In the genomic region with DNA sequence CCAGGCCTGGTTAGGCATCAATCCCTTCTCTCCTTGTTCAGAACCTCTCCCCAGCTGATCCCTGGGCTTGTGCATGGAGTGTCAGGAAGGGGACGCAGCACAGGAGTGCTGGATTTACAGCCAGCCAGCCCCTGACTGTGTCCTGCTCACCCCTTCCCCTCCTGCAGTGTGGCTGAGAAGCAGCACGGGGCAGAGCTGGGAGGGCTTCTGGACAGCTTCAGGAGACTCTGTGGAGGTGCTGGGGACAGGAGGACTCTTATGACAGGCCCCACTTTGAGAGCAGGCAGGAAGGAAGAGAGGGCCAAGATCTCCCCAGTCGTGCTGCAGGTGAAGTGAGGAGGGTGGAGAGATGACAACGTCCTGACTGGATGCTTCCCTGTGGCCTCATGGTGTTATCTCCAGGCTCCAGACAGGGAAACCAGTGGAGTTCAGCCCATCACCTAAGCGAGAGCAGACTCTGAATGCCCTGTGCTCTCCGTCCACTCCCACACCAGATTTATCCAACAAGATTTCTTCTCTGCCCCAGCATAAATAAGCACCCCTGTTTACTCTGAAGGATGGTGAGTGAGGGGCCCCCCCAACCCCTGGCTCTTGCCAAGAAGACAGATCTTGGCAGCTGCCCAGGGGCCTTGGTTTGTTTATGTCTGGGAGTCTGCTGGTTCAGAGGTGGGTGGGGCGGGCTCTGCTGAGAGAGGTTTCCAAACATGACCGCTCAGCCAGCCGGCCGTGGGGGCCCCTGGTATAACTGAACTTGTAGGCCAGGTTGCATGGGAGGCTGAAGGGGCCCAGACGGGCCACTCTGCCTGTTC, we compare ENCODE assay signal across 9 cellular contexts. TPM values are rescaled to one million over a fixed set of nuclear protein-coding genes. Genes with fewer than 3 reads are reported as not detected.
DNase-seq lines count a peak whose midpoint lies in the region; ATAC-seq, FAIRE-seq and TF ChIP-seq lines count a peak whose summit lies in the region.
"Had no signal": no experiment of that assay in that cellular context is flagged by ENCODE, and none has a peak within 500 bp of the region (broad histone marks: within the 10 kb centered on the region; RNA-seq: fewer than 3 reads in every experiment).

No MANE protein-coding gene starts in this region.

- TF ChIP-seq POLR2A in stomach (IDR thresholded peaks at IDR 0.05) (no peak), lower leg skin (IDR thresholded peaks at IDR 0.05) (no peak)

- H3K4me1 ChIP-seq in astrocyte (ENCODE audit: insufficient read depth, low read length) (peaks cover 9% of the 10 kb centered on the region), stomach (peaks cover 17 to 53% (median 29%) of the 10 kb centered on the region in 4 donors)

- no peak for TF ChIP-seq EP300 in stomach (IDR thresholded peaks at IDR 0.05)

- H3K27me3 ChIP-seq in astrocyte (ENCODE audit: insufficient read depth, low read length) (no peaks in the 10 kb centered on the region), stomach (no peaks in the 10 kb centered on the region)

- peak overlapping the region; percentile 26 for H3K4me3 ChIP-seq in astrocyte (ENCODE audit: insufficient read depth, low read depth, low read length)
- no peak overlapping the region for H3K4me3 ChIP-seq in stomach
- no peak overlapping the region for H3K4me3 ChIP-seq in lower leg skin (ENCODE audit: low read depth, poor library complexity, severe bottlenecking)

- peak overlapping the region; percentile 43 for H2AFZ ChIP-seq in astrocyte (ENCODE audit: low read depth, low read length)

- ATAC-seq in GM19455 (IDR thresholded peaks at IDR 0.05; ENCODE audit: unreplicated experiment) = no peak

- no peaks in the 10 kb centered on the region for H3K9me3 Mint-ChIP-seq in astrocyte (ENCODE audit: unreplicated experiment)
- H3K9me3 Mint-ChIP-seq in Calu3 (ENCODE audit: low read depth, unreplicated experiment) = no peaks in the 10 kb centered on the region

- FAIRE-seq in astrocyte (lab: Jason Lieb, UNC) = no peak

- peak overlapping the region; percentile 49 for H3K4me2 ChIP-seq in astrocyte (ENCODE audit: low read length)

- H3K4me1 Mint-ChIP-seq in astrocyte (ENCODE audit: low read depth, unreplicated experiment) = peaks cover 13% of the 10 kb centered on the region
- H3K4me1 Mint-ChIP-seq in Calu3 (ENCODE audit: low read depth, unreplicated experiment) = no peaks in the 10 kb centered on the region

- no peaks in the 10 kb centered on the region for H3K36me3 ChIP-seq in astrocyte (ENCODE audit: insufficient read depth, low read length)
- H3K36me3 ChIP-seq in stomach = no peaks in the 10 kb centered on the region

- 20 to 28% (median 25%) methylated on average over 6 to 11 of the region's 11 CpGs for WGBS in stomach, 5 donors
- 47 to 59% methylated on average over 8 to 11 of the region's 11 CpGs for WGBS in lower leg skin, 2 donors

- H3K36me3 Mint-ChIP-seq in astrocyte (ENCODE audit: low read depth, unreplicated experiment) (peaks cover 6% of the 10 kb centered on the region), Calu3 (ENCODE audit: insufficient read depth, unreplicated experiment) (no peaks in the 10 kb centered on the region)

- no peak overlapping the region for H3K27ac Mint-ChIP-seq in astrocyte (ENCODE audit: unreplicated experiment)
- H3K27ac Mint-ChIP-seq in Calu3 (ENCODE audit: unreplicated experiment) = no peak overlapping the region

- BruUV-seq in Calu3 (replicated peaks; lab: Mats Ljungman, UMichigan) = no TSS peak

- H3K79me2 ChIP-seq in astrocyte (ENCODE audit: insufficient read depth, low read length) = no peaks in the 10 kb centered on the region

- H4K20me1 ChIP-seq in astrocyte (ENCODE audit: insufficient read depth, low read length) = no peaks in the 10 kb centered on the region

- DNase-seq in M059J (ENCODE audit: low read depth) (peak; percentile 49), astrocyte (ENCODE audit: low read depth) (peak; percentile 57), iris pigment epithelial cell (ENCODE audit: low read depth) (peak; percentile 86), stomach (peak; percentile 77), Calu3 (no peak), lower leg skin (ENCODE audit: low spot score in 2 of 2) (no peak), DMS53 (lab: John Stamatoyannopoulos, UW) (no peak)
- DNase-seq: NCI-H524 treated with DMSO at 0.1 percent for 48 hours had no signal

- TF ChIP-seq CTCF in astrocyte (IDR thresholded peaks at IDR 0.05; ENCODE audit: insufficient read depth, low read depth, low read length) (no peak), stomach (IDR thresholded peaks at IDR 0.05) (no peak), Calu3 (IDR thresholded peaks at IDR 0.05; ENCODE audit: unreplicated experiment) (no peak), lower leg skin (IDR thresholded peaks at IDR 0.05) (no peak)

- H3K9ac ChIP-seq in astrocyte (ENCODE audit: low read length) = no peak overlapping the region

- peaks cover 4% of the 10 kb centered on the region for H3K27me3 Mint-ChIP-seq in astrocyte (ENCODE audit: low read depth, unreplicated experiment)
- peaks cover 61% of the 10 kb centered on the region for H3K27me3 Mint-ChIP-seq in Calu3 (ENCODE audit: unreplicated experiment)

- H3K4me3 Mint-ChIP-seq in astrocyte (ENCODE audit: unreplicated experiment) (no peak overlapping the region), Calu3 (ENCODE audit: low read depth, unreplicated experiment) (no peak overlapping the region)

- no peaks in the 10 kb centered on the region for H3K9me3 ChIP-seq in astrocyte (ENCODE audit: insufficient read depth, low read depth, low read length)
- H3K9me3 ChIP-seq in stomach = no peaks in the 10 kb centered on the region

- CTCF ChIA-PET in Calu3 (lab: Charles Lee) = interaction anchor here (1.1 kb wide), 1 partner anchor 105 kb away, joined by 4 read pairs; no protein-coding TSS in a partner anchor

- H3K27ac ChIP-seq in astrocyte (ENCODE audit: low read depth, low read length) = no peak overlapping the region
- peak overlapping the region in 2 of 5 donors; percentile 50 to 59 for H3K27ac ChIP-seq in stomach

- intact Hi-C loops in stomach (cut with DNase I; ENCODE audit: low total_unique reads) (no loop called here), Calu3 (cut with micrococcal nuclease; ENCODE audit: unreplicated experiment) (no loop called here), lower leg skin (cut with DNase I; ENCODE audit: low total_unique reads) (no loop called here)

RNA-seq across cellular contexts. Expression of gene TMCC2, which starts 21.3 kb away (rescaled TPM):
- total RNA-seq in M059J (2014; rRNA removed; shearing (Covaris generic)) = 0.69 and 2.7 TPM in 2 replicates
- total RNA-seq in astrocyte = 10.6 and 10.8 TPM in 2 replicates
- total RNA-seq in stomach = 1 to 10 TPM in 2 of 5 donors, under 1 TPM in 1, not detected in 2; 0.45 to 3.1 (median 1.4) TPM
- polyA plus RNA-seq in stomach = 1 to 10 TPM in 2 of 3 donors, under 1 TPM in 1; 0.78 to 1.8 (median 1.5) TPM
- total RNA-seq in Calu3 (2022) = 0.33 and 0.37 TPM in 2 replicates
- total RNA-seq in lower leg skin = 1 to 10 TPM; 2.2 to 4.2 (median 3.5) TPM

RNA-seq across cellular contexts. Expression of gene DSTYK, which starts 37.5 kb away (rescaled TPM):
- 5.3 and 7.4 TPM in 2 replicates for total RNA-seq in M059J (2014; rRNA removed; shearing (Covaris generic))
- total RNA-seq in astrocyte (15.2 and 15.4 TPM in 2 replicates), stomach (10 to 100 TPM in 1 of 5 donors, 1 to 10 TPM in 4; 2.9 to 15.2 (median 5.8) TPM), Calu3 (2022) (8.3 and 8.6 TPM in 2 replicates), lower leg skin (10 to 100 TPM; 15.3 to 21.3 (median 17.7) TPM)
- 1 to 10 TPM; 2.4 to 3.3 (median 2.4) TPM for polyA plus RNA-seq in stomach

Comparison
In these comparisons a context has a peak if more than half of its experiments do, and no peak if none do; other contexts are left out.
1. DNase-seq: peak in M059J (single experiment), astrocyte (single experiment), iris pigment epithelial cell (single experiment) and stomach (single experiment); none in Calu3 (single experiment), lower leg skin (0 of 2) and DMS53 (single experiment).